ENCODE assay signal across 1 cellular context in the genomic region with DNA sequence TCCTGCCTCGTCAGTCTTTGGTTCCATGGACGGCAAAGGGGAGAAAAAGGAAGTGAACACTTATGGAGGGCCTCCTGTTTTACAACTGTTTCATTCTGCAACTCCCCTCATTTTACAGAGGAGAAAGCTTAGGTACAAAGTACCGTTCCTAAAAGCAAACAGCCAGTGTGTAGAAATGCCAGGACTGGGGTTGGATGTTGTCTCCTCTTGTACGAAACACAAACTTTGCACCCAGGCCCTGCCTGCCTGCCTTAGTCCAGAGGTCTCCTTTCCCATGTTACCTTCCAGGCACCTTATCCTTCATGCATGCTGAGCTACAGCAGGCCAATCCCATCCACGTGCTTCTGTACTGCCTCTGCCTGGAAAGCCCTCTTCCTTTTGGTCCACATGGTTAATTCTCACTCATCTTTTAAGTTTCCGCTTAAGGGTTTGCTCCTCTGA.
TF ChIP-seq lines count a peak whose summit lies in the region.

No MANE protein-coding gene starts in this region.

TF ChIP-seq in HepG2, 621 proteins besides CTCF, POLR2A, EP300 and RAD21 (continued from another document):
- 0 out of 2 replicates have a peak, but pooled peaks have one; percentile 29 for TF ChIP-seq UBTF (CRISPR knock-in tag; IDR thresholded peaks at IDR 0.05)
- peak; percentile 53; the same call in 1 of the 2 replicates for TF ChIP-seq MYC (CRISPR knock-in tag; IDR thresholded peaks at IDR 0.05; ENCODE audit: borderline replicate concordance)
- no peak for TF ChIP-seq ZNF513 (CRISPR knock-in tag; conservative IDR thresholded peaks at IDR 0.05)
